8 cellular contexts compared by ENCODE assay signal in the genomic region with DNA sequence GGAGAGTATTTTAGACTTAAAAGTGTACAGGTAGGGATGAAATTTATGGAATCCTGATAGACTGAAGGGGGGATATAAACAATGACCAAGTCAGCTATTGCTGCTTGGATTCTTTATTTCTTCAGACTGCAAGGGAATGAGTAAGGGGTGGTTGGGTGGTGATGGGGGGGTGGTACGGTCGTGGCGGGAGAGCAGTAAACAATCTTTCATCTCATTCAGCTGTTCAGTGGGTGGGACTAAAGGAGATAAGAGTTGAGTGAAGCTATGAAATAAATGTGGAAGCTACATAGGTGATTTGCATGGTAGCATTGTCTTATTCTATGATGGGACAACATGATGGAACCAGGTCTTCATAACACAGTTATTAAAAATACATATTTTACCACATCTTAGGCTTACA. TPM values are rescaled to one million over a fixed set of nuclear protein-coding genes. Genes with fewer than 3 reads are reported as not detected.
A peak's percentile ranks its signal among the peaks of the same experiment; 100 is the strongest.
DNase-seq lines count a peak whose midpoint lies in the region; ATAC-seq and TF ChIP-seq lines count a peak whose summit lies in the region.

No MANE protein-coding gene starts in this region.

- peaks cover 5% of the 10 kb centered on the region for H3K36me3 Mint-ChIP-seq in activated CD4-positive, alpha-beta memory T cell treated with anti-CD3 and anti-CD28 coated beads for 36 hours

- 0% methylated on average over 3 of the region's 3 CpGs for WGBS in hepatocyte (ENCODE audit: low lambda C conversion rate, missing lambda C conversion rate)

- no peak for TF ChIP-seq CTCF in hepatocyte (IDR thresholded peaks at IDR 0.05; ENCODE audit: poor library complexity)

- CTCF ChIA-PET in activated CD4-positive, alpha-beta memory T cell treated with anti-CD3 and anti-CD28 coated beads for 36 hours (lab: Charles Lee) = interaction anchor here (0.7 to 4.4 kb wide), 9 partner anchors 11 to 126 kb away, joined by 3 to 46 read pairs (median 3); a partner anchor contains a TSS

- H4K20me1 ChIP-seq in hepatocyte (ENCODE audit: insufficient read depth, poor library complexity, severe bottlenecking) = peaks cover 51% of the 10 kb centered on the region

- no peaks in the 10 kb centered on the region for H3K27me3 Mint-ChIP-seq in activated CD4-positive, alpha-beta memory T cell treated with anti-CD3 and anti-CD28 coated beads for 36 hours

- POLR2A ChIA-PET in activated CD4-positive, alpha-beta memory T cell treated with anti-CD3 and anti-CD28 coated beads for 36 hours (lab: Charles Lee) = interaction anchor here (0.7 to 5.6 kb wide), 6 partner anchors 46 to 108 kb away, joined by 3 to 70 read pairs (median 3); a partner anchor contains a TSS

- intact Hi-C loops in activated CD4-positive, alpha-beta memory T cell treated with anti-CD3 and anti-CD28 coated beads for 36 hours (cut with micrococcal nuclease) = loop anchor here (1.0 to 10.0 kb wide), 8 partner anchors 35 to 1542 kb away; a partner anchor contains a TSS

- H3K4me3 Mint-ChIP-seq in activated CD4-positive, alpha-beta memory T cell treated with anti-CD3 and anti-CD28 coated beads for 36 hours = peak overlapping the region; percentile 97

- peaks cover 27% of the 10 kb centered on the region for H3K4me1 ChIP-seq in hepatocyte (ENCODE audit: insufficient read depth)

- peaks cover 69% of the 10 kb centered on the region for H3K79me2 ChIP-seq in hepatocyte

- peak overlapping the region; percentile 98 for H3K27ac Mint-ChIP-seq in activated CD4-positive, alpha-beta memory T cell treated with anti-CD3 and anti-CD28 coated beads for 36 hours

- H3K4me3 ChIP-seq in hepatocyte = peak overlapping the region; percentile 62

- no peaks in the 10 kb centered on the region for H3K9me3 ChIP-seq in hepatocyte (ENCODE audit: low read depth)

- H3K4me2 ChIP-seq in hepatocyte = peak overlapping the region; percentile 84

- ATAC-seq in HG03135 (IDR thresholded peaks at IDR 0.05; ENCODE audit: unreplicated experiment) = no peak
- ATAC-seq in HG02623 (IDR thresholded peaks at IDR 0.05; ENCODE audit: unreplicated experiment) = no peak

- H3K4me1 Mint-ChIP-seq in activated CD4-positive, alpha-beta memory T cell treated with anti-CD3 and anti-CD28 coated beads for 36 hours (ENCODE audit: low read depth) = peaks cover 48% of the 10 kb centered on the region

- no peaks in the 10 kb centered on the region for H3K36me3 ChIP-seq in hepatocyte (replicated peaks; ENCODE audit: insufficient read depth, low read depth)

- no peak overlapping the region for H2AFZ ChIP-seq in hepatocyte

- peak; percentile 29 for DNase-seq in activated T-cell treated with anti-CD3 and anti-CD28 coated beads for 4 hours
- DNase-seq in activated T-cell treated with anti-CD3 and anti-CD28 coated beads, Interleukin-2, amount 50 U/mL, for 48 hours = no peak
- DNase-seq in activated CD4-positive, alpha-beta memory T cell treated with anti-CD3 and anti-CD28 coated beads for 36 hours = peak; percentile 49
- DNase-seq in hepatocyte (ENCODE audit: low spot score) = no peak
- DNase-seq in stimulated activated naive CD4-positive, alpha-beta T cell treated with Interleukin-2 at 50 U/mL for 16 hours (lab: John Stamatoyannopoulos, UW) = peak; percentile 19
- no peak for DNase-seq in putamen (ENCODE audit: low spot score)

- no peaks in the 10 kb centered on the region for H3K9me2 ChIP-seq in hepatocyte (replicated peaks; ENCODE audit: insufficient read depth)

- H3K9me3 Mint-ChIP-seq in activated CD4-positive, alpha-beta memory T cell treated with anti-CD3 and anti-CD28 coated beads for 36 hours = no peaks in the 10 kb centered on the region

- peak overlapping the region; percentile 94 for H3K27ac ChIP-seq in hepatocyte

- H3K27me3 ChIP-seq in hepatocyte = no peaks in the 10 kb centered on the region

RNA-seq across cellular contexts. Expression of a gene that starts 1.8 kb away (rescaled TPM):
- 100 to 1,000 TPM; 227 to 232 TPM for total RNA-seq in activated CD4-positive, alpha-beta memory T cell treated with anti-CD3 and anti-CD28 coated beads for 36 hours
- total RNA-seq in hepatocyte = 304 and 347 TPM in 2 replicates
- polyA plus RNA-seq in hepatocyte = 280 and 288 TPM in 2 replicates

Comparison
In these comparisons a context has a peak if more than half of its experiments do, and no peak if none do; other contexts are left out.
1. DNase-seq: peak in activated T-cell treated with anti-CD3 and anti-CD28 coated beads for 4 hours (single experiment), activated CD4-positive, alpha-beta memory T cell treated with anti-CD3 and anti-CD28 coated beads for 36 hours (single experiment) and stimulated activated naive CD4-positive, alpha-beta T cell treated with Interleukin-2 at 50 U/mL for 16 hours (single experiment); none in activated T-cell treated with anti-CD3 and anti-CD28 coated beads, Interleukin-2, amount 50 U/mL, for 48 hours (0 of 2), hepatocyte (single experiment) and putamen (single experiment).